Comparison of ENCODE assay signal across 18 cellular contexts in genomic region chr3:15983693-15984092, GRCh38.
DNase-seq lines count a peak whose midpoint lies in the region; ATAC-seq and TF ChIP-seq lines count a peak whose summit lies in the region.
"Had no signal": no experiment of that assay in that cellular context is flagged by ENCODE, and none has a peak within 500 bp of the region (broad histone marks: within the 10 kb centered on the region; RNA-seq: fewer than 3 reads in every experiment).

No MANE protein-coding gene starts in this region.

- H3K4me1 ChIP-seq in Loucy (ENCODE audit: insufficient read depth, low read length, poor library complexity, severe bottlenecking) = no peaks in the 10 kb centered on the region
- H3K4me1 ChIP-seq in mesenchymal stem cell (ENCODE audit: control insufficient read depth, insufficient read depth, low read depth, low read length) = peaks cover 5% of the 10 kb centered on the region
- H3K4me1 ChIP-seq in suprapubic skin = peaks cover 14% of the 10 kb centered on the region
- H3K4me1 ChIP-seq in OCI-LY7 (ENCODE audit: insufficient read depth, low read length, poor library complexity, severe bottlenecking) = no peaks in the 10 kb centered on the region
- H3K4me1 ChIP-seq in ascending aorta = no peaks in the 10 kb centered on the region

- H4K20me1 ChIP-seq in Loucy (ENCODE audit: insufficient read depth, low read length, poor library complexity, severe bottlenecking) = no peaks in the 10 kb centered on the region
- no peaks in the 10 kb centered on the region for H4K20me1 ChIP-seq in OCI-LY7 (ENCODE audit: insufficient read depth, low read length)

- TF ChIP-seq POLR2A in suprapubic skin (IDR thresholded peaks at IDR 0.05) = no peak

- in situ Hi-C loops in brain microvascular endothelial cell (cut with HindIII; ENCODE audit: low pct_ligation_motif_present, low sequenced_read_pairs) = no loop called here

- H3K9me3 ChIP-seq in Loucy (ENCODE audit: insufficient read depth, low read depth, low read length) (no peaks in the 10 kb centered on the region; the same call in 1 of the 2 replicates), mesenchymal stem cell (ENCODE audit: control insufficient read depth, low read length) (peaks cover 8% of the 10 kb centered on the region), suprapubic skin (no peaks in the 10 kb centered on the region), OCI-LY7 (ENCODE audit: low read length) (no peaks in the 10 kb centered on the region), ascending aorta (no peaks in the 10 kb centered on the region)

- no peak overlapping the region for H2BK15ac ChIP-seq in mesenchymal stem cell (ENCODE audit: low read depth, poor library complexity, severe bottlenecking)

- H2AFZ ChIP-seq in Loucy (ENCODE audit: low read length) (0 out of 2 replicates have a peak overlapping the region, but pooled peaks have one; percentile 23), mesenchymal stem cell (ENCODE audit: low read depth, low read length) (no peak overlapping the region), OCI-LY7 (ENCODE audit: low read length) (no peak overlapping the region)

- BruUV-seq in OCI-LY7 (replicated peaks; lab: Mats Ljungman, UMichigan) = no TSS peak

- H2BK120ac ChIP-seq in mesenchymal stem cell (ENCODE audit: low read depth, low read length) = no peak overlapping the region

- DNase-seq in brain microvascular endothelial cell = no peak
- DNase-seq in mesenchymal stem cell = no peak
- no peak for DNase-seq in suprapubic skin (ENCODE audit: low spot score in 2 of 2)
- DNase-seq in OCI-LY7 (ENCODE audit: low spot score) = no peak
- DNase-seq in SHP77 treated with DMSO at 0.1 percent for 48 hours (lab: John Stamatoyannopoulos, UW) = no peak
- no peak for DNase-seq in ascending aorta (ENCODE audit: low spot score in 2 of 2)
- DNase-seq: activated CD4-positive, CD25-positive, alpha-beta regulatory T cell treated with anti-CD3 and anti-CD28 coated beads, Interleukin-2, amount 50 U/mL, for 72 hours; activated CD8-positive, alpha-beta T cell treated with anti-CD3 and anti-CD28 coated beads, Interleukin-2, amount 10 ng/mL, durations not matched to agents 7 days and 5 days; activated naive CD4-positive, alpha-beta T cell; activated T-cell treated with anti-CD3 and anti-CD28 coated beads, Interleukin-2, amount 50 U/mL, for 24 hours; COR-L47; effector CD4-positive, alpha-beta T cell; left colon; NCI-H187; stimulated activated CD8-positive, alpha-beta memory T cell treated with anti-CD3 and anti-CD28 coated beads, Interleukin-4, amount 100 ng/mL, for 48 hours had no signal

- H3K27me3 ChIP-seq in Loucy (ENCODE audit: insufficient read depth, low read length, poor library complexity, severe bottlenecking) (no peaks in the 10 kb centered on the region), brain microvascular endothelial cell (replicated peaks) (no peaks in the 10 kb centered on the region), mesenchymal stem cell (ENCODE audit: control insufficient read depth in 1 of 2, insufficient read depth in 1 of 2, low read length in 2 of 2) (no peaks in the 10 kb centered on the region), suprapubic skin (no peaks in the 10 kb centered on the region), ascending aorta (no peaks in the 10 kb centered on the region)

- intact Hi-C loops in OCI-LY7 (cut with micrococcal nuclease; ENCODE audit: unreplicated experiment) = no loop called here
- intact Hi-C loops in ascending aorta (cut with DNase I) = no loop called here

- H2BK12ac ChIP-seq in mesenchymal stem cell (ENCODE audit: low read length in 2 of 2) = no peak overlapping the region

- no peak overlapping the region for H3K23ac ChIP-seq in mesenchymal stem cell (ENCODE audit: low read length in 2 of 2)

- H2BK5ac ChIP-seq in mesenchymal stem cell (ENCODE audit: low read depth, low read length, poor library complexity, severe bottlenecking) = no peak overlapping the region

- TF ChIP-seq CTCF in Loucy (conservative IDR thresholded peaks at IDR 0.05; ENCODE audit: low read length) (no peak), brain microvascular endothelial cell (IDR thresholded peaks at IDR 0.05; ENCODE audit: low read depth, low read length, missing control alignments) (no peak), suprapubic skin (IDR thresholded peaks at IDR 0.05) (no peak), OCI-LY7 (conservative IDR thresholded peaks at IDR 0.05; ENCODE audit: low read length) (no peak), ascending aorta (IDR thresholded peaks at IDR 0.05) (no peak)

- H3K4me3 ChIP-seq in Loucy (ENCODE audit: low read length, poor library complexity, severe bottlenecking) = no peak overlapping the region
- no peak overlapping the region for H3K4me3 ChIP-seq in brain microvascular endothelial cell (ENCODE audit: low read depth, low read length)
- peak overlapping the region in 1 of 2 experiments; percentile 66 for H3K4me3 ChIP-seq in mesenchymal stem cell (ENCODE audit: insufficient read depth in 1 of 2, low read depth in 1 of 2, low read length in 2 of 2)
- no peak overlapping the region for H3K4me3 ChIP-seq in suprapubic skin
- H3K4me3 ChIP-seq in OCI-LY7 (ENCODE audit: low read depth, low read length, poor library complexity, severe bottlenecking) = no peak overlapping the region
- H3K4me3 ChIP-seq in ascending aorta = no peak overlapping the region

- no peak overlapping the region for H4K8ac ChIP-seq in mesenchymal stem cell (ENCODE audit: low read length)

- H3K9ac ChIP-seq in Loucy (ENCODE audit: low read depth, low read length, poor library complexity, severe bottlenecking) (no peak overlapping the region), mesenchymal stem cell (ENCODE audit: low read length) (peak overlapping the region; percentile 75)
- H3K9ac ChIP-seq: KMS-11 had no signal

- TF ChIP-seq EP300 in suprapubic skin (IDR thresholded peaks at IDR 0.05) = no peak

- POLR2A ChIA-PET in OCI-LY7 (lab: Charles Lee) = interaction anchor here (0.7 kb wide), 1 partner anchor 25 kb away, joined by 3 read pairs; no protein-coding TSS in a partner anchor

- H3K79me2 ChIP-seq in Loucy (ENCODE audit: insufficient read depth, low read length) (no peaks in the 10 kb centered on the region), OCI-LY7 (ENCODE audit: insufficient read depth, low read depth, low read length) (no peaks in the 10 kb centered on the region)

- H3K4ac ChIP-seq in mesenchymal stem cell (ENCODE audit: low read depth in 1 of 2, low read length in 2 of 2) = peak overlapping the region in 1 of 2 experiments; percentile 46

- H3K27ac ChIP-seq in brain microvascular endothelial cell (peak overlapping the region; percentile 79), mesenchymal stem cell (ENCODE audit: low read length, poor library complexity, severe bottlenecking) (peak overlapping the region; percentile 86), suprapubic skin (peak overlapping the region; percentile 61), OCI-LY7 (ENCODE audit: low read depth, low read length, poor library complexity, severe bottlenecking) (no peak overlapping the region), ascending aorta (no peak overlapping the region)
- H3K27ac ChIP-seq: KMS-11 had no signal

- H3K18ac ChIP-seq in mesenchymal stem cell (ENCODE audit: low read depth in 1 of 2, low read length in 2 of 2) = peak overlapping the region; percentile 13 to 80

- H4K91ac ChIP-seq in mesenchymal stem cell (ENCODE audit: low read length) = no peak overlapping the region

- H2AK5ac ChIP-seq in mesenchymal stem cell (ENCODE audit: low read length, severe bottlenecking) = no peak overlapping the region

- H3K9me2 ChIP-seq in Loucy (replicated peaks; ENCODE audit: low read depth, low read length) (no peaks in the 10 kb centered on the region), OCI-LY7 (ENCODE audit: insufficient read depth, low read length) (no peaks in the 10 kb centered on the region)

- no peak overlapping the region for H3K14ac ChIP-seq in mesenchymal stem cell (ENCODE audit: low read length in 2 of 2)

- H3K79me1 ChIP-seq in mesenchymal stem cell (replicated peaks; ENCODE audit: low read length, poor library complexity, severe bottlenecking) = no peaks in the 10 kb centered on the region

- no peak overlapping the region for H3K4me2 ChIP-seq in Loucy (ENCODE audit: low read depth, low read length, poor library complexity, severe bottlenecking)
- no peak overlapping the region for H3K4me2 ChIP-seq in mesenchymal stem cell (ENCODE audit: low read length, poor library complexity, severe bottlenecking)
- H3K4me2 ChIP-seq in OCI-LY7 (ENCODE audit: low read length) = no peak overlapping the region
- H3K4me2 ChIP-seq: KMS-11 had no signal

- no CpG with 5 or more reads among the region's 1 CpG for WGBS in mesenchymal stem cell
- WGBS in suprapubic skin = 96% methylated on average over 1 of the region's 1 CpG

- ATAC-seq in GM21447 (IDR thresholded peaks at IDR 0.05; ENCODE audit: unreplicated experiment) = no peak
- ATAC-seq: activated CD8-positive, alpha-beta T cell treated with anti-CD3 and anti-CD28 coated beads, Interleukin-2, amount 10 ng/mL, durations not matched to agents 7 days and 5 days; left colon had no signal

- no peaks in the 10 kb centered on the region for H3F3A ChIP-seq in Loucy (ENCODE audit: low read depth)

- H3K36me3 ChIP-seq in Loucy (ENCODE audit: insufficient read depth, low read length) (no peaks in the 10 kb centered on the region), brain microvascular endothelial cell (replicated peaks) (no peaks in the 10 kb centered on the region), mesenchymal stem cell (ENCODE audit: control insufficient read depth in 1 of 2, insufficient read depth in 2 of 2, low read depth in 1 of 2, low read length in 2 of 2) (peaks cover 0 to 9% of the 10 kb centered on the region in 2 experiments), suprapubic skin (no peaks in the 10 kb centered on the region), OCI-LY7 (ENCODE audit: insufficient read depth, low read length) (no peaks in the 10 kb centered on the region), ascending aorta (no peaks in the 10 kb centered on the region)

- CTCF ChIA-PET in OCI-LY7 (lab: Charles Lee; ENCODE audit: unreplicated experiment) = no interaction called here

Comparison
In these comparisons a context has a peak if more than half of its experiments do, and no peak if none do; other contexts are left out.
1. H3K27ac ChIP-seq: peak in brain microvascular endothelial cell (single experiment), mesenchymal stem cell (single experiment) and suprapubic skin (single experiment); none in OCI-LY7 (single experiment) and ascending aorta (0 of 2).